In the genomic region with DNA sequence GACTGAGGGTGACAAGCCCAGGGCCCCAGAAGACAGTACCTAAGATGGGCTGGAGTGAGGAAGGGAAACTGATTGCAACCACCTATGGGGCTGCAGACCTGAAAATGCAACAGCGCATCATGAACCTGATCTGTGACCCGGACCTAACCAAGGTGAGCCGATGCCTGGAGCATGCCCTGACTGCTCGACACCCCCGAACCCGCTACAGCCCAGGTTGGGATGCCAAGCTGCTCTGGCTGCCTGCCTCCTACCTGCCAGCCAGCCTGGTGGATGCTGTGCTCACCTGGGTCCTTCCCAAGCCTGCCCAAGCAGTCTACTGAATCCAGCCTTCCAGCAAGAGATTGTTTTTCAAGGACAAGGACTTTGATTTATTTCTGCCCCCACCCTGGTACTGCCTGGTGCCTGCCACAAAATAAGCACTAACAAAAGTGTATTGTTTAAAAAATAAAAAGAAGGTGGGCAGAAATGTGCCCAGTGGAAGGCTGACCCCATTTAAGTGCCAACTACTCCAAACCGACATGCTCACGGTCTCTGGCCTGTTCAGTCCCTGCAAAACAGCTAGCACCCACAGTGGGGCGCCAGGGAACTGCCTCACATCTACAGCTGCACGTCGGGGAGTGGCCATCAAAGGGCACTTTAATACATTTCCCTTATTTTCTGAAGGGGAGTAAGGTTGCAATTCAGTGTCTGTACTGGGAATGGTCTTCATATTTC, we compare ENCODE assay signal across 8 cellular contexts. TPM values are rescaled to one million over a fixed set of nuclear protein-coding genes. Genes with fewer than 3 reads are reported as not detected.
DNase-seq lines count a peak whose midpoint lies in the region; ATAC-seq and TF ChIP-seq lines count a peak whose summit lies in the region.

No MANE protein-coding gene starts in this region.

- no peak overlapping the region for H3K9ac ChIP-seq in OCI-LY3 (ENCODE audit: low read length)

- H3K4me3 ChIP-seq in CD8-positive, alpha-beta memory T cell (ENCODE audit: low read length), result no peak overlapping the region
- H3K4me3 ChIP-seq in OCI-LY3 (ENCODE audit: low read length), result no peak overlapping the region

- ATAC-seq in HG02884 (IDR thresholded peaks at IDR 0.05; ENCODE audit: unreplicated experiment) (peak; percentile 35), GM18511 (IDR thresholded peaks at IDR 0.05; ENCODE audit: unreplicated experiment) (no peak)

- H3K36me3 ChIP-seq in CD8-positive, alpha-beta memory T cell (ENCODE audit: insufficient read depth, low read length), result no peaks in the 10 kb centered on the region
- H3K36me3 ChIP-seq in OCI-LY3 (replicated peaks; ENCODE audit: low read depth, low read length), result peaks cover 7% of the 10 kb centered on the region

- peak overlapping the region in 1 of 7 donors; percentile 66 for H3K4me3 Mint-ChIP-seq in CD8-positive, alpha-beta memory T cell

- POLR2A ChIA-PET in CD8-positive, alpha-beta memory T cell (lab: Charles Lee), result interaction anchor here (0.7 to 1.8 kb wide), 5 partner anchors 9 to 106 kb away, joined by 3 to 4 read pairs (median 4); a partner anchor contains a TSS

- CTCF ChIA-PET in CD8-positive, alpha-beta memory T cell (lab: Charles Lee), result interaction anchor here (0.9 to 6.9 kb wide), 7 partner anchors 9 to 316 kb away, joined by 3 to 67 read pairs (median 4); a partner anchor contains a TSS

- H3K9me3 Mint-ChIP-seq in CD8-positive, alpha-beta memory T cell, result no peaks in the 10 kb centered on the region

- no peaks in the 10 kb centered on the region for H3K27me3 ChIP-seq in CD8-positive, alpha-beta memory T cell (ENCODE audit: insufficient read depth, low read length, poor library complexity, severe bottlenecking)
- H3K27me3 ChIP-seq in OCI-LY3 (ENCODE audit: low read depth, low read length), result no peaks in the 10 kb centered on the region

- H2AFZ ChIP-seq in OCI-LY3 (ENCODE audit: low read depth, low read length), result no peak overlapping the region

- H3K9me3 ChIP-seq in CD8-positive, alpha-beta memory T cell (ENCODE audit: low read length), result no peaks in the 10 kb centered on the region
- no peaks in the 10 kb centered on the region for H3K9me3 ChIP-seq in OCI-LY3 (ENCODE audit: insufficient read depth, low read length)

- H3K4me1 Mint-ChIP-seq in CD8-positive, alpha-beta memory T cell, result peaks cover 23 to 55% (median 27%) of the 10 kb centered on the region in 3 donors

- H3K27me3 Mint-ChIP-seq in CD8-positive, alpha-beta memory T cell, result no peaks in the 10 kb centered on the region

- no peak overlapping the region for H3K4me2 ChIP-seq in OCI-LY3 (ENCODE audit: low read length)

- H3K36me3 Mint-ChIP-seq in CD8-positive, alpha-beta memory T cell, result peaks cover 0 to 47% (median 6%) of the 10 kb centered on the region in 3 donors

- peaks cover 13% of the 10 kb centered on the region for H3K79me2 ChIP-seq in OCI-LY3 (ENCODE audit: low read length)

- peak; percentile 62 for TF ChIP-seq CTCF in OCI-LY3 (IDR thresholded peaks at IDR 0.05; ENCODE audit: low read depth, low read length)

- no peaks in the 10 kb centered on the region for H4K20me1 ChIP-seq in OCI-LY3 (ENCODE audit: insufficient read depth, low read length)

- H3K4me1 ChIP-seq in CD8-positive, alpha-beta memory T cell (ENCODE audit: insufficient read depth, low read length), result peaks cover 29% of the 10 kb centered on the region
- H3K4me1 ChIP-seq in OCI-LY3 (ENCODE audit: low read length), result peaks cover 9% of the 10 kb centered on the region

- peak; percentile 42 to 77 (median 54) for DNase-seq in CD8-positive, alpha-beta memory T cell
- DNase-seq in activated T-helper 9 cell treated with anti-CD3 and anti-CD28 coated beads, Interleukin-2, amount 50 U/mL, for 16 hours (ENCODE audit: low read depth), result peak; percentile 38
- DNase-seq in germinal center (ENCODE audit: low spot score), result peak; percentile 68
- peak in 9 of 10 donors; percentile 61 to 96 (median 72) for DNase-seq in posterior cingulate gyrus
- no peak for DNase-seq in AG08395 (ENCODE audit: low spot score)

- peak overlapping the region in 7 of 8 donors; percentile 36 to 88 (median 59) for H3K27ac Mint-ChIP-seq in CD8-positive, alpha-beta memory T cell

- intact Hi-C loops in posterior cingulate gyrus (cut with DNase I), result loop anchor here (5.0 kb wide), 1 partner anchor 62 kb away; no protein-coding TSS in a partner anchor

- no peak overlapping the region for H3K27ac ChIP-seq in CD8-positive, alpha-beta memory T cell (ENCODE audit: low read depth, low read length)
- H3K27ac ChIP-seq in OCI-LY3 (ENCODE audit: low read length), result no peak overlapping the region

RNA-seq across cellular contexts. Expression of a gene that starts 4.2 kb away (rescaled TPM):
- total RNA-seq in CD8-positive, alpha-beta memory T cell, result 1 to 10 TPM; 8.1 to 8.5 TPM
- 0.90 TPM for polyA plus RNA-seq in CD8-positive, alpha-beta memory T cell

RNA-seq across cellular contexts. Expression of a gene that starts 4.4 kb away (rescaled TPM):
- 100 to 1,000 TPM; 200 to 202 TPM for total RNA-seq in CD8-positive, alpha-beta memory T cell
- polyA plus RNA-seq in CD8-positive, alpha-beta memory T cell, result 375 TPM

RNA-seq across cellular contexts. Expression of a gene that starts 8.5 kb away (rescaled TPM):
- 100 to 1,000 TPM in 1 of 2 experiments, 10 to 100 TPM in 1; 97.5 to 110 TPM for total RNA-seq in CD8-positive, alpha-beta memory T cell
- 90.2 TPM for polyA plus RNA-seq in CD8-positive, alpha-beta memory T cell

RNA-seq across cellular contexts. Expression of a gene that starts 16.7 kb away (rescaled TPM):
- 1 to 10 TPM; 2.7 to 3.1 TPM for total RNA-seq in CD8-positive, alpha-beta memory T cell
- polyA plus RNA-seq in CD8-positive, alpha-beta memory T cell, result 0.36 TPM

RNA-seq across cellular contexts. Expression of a gene that starts 18.5 kb away (rescaled TPM):
- total RNA-seq in CD8-positive, alpha-beta memory T cell, result 10 to 100 TPM; 13.1 to 13.5 TPM
- polyA plus RNA-seq in CD8-positive, alpha-beta memory T cell, result 1.4 TPM
